Comparison of ENCODE assay signal across 13 cellular contexts in the genomic region with DNA sequence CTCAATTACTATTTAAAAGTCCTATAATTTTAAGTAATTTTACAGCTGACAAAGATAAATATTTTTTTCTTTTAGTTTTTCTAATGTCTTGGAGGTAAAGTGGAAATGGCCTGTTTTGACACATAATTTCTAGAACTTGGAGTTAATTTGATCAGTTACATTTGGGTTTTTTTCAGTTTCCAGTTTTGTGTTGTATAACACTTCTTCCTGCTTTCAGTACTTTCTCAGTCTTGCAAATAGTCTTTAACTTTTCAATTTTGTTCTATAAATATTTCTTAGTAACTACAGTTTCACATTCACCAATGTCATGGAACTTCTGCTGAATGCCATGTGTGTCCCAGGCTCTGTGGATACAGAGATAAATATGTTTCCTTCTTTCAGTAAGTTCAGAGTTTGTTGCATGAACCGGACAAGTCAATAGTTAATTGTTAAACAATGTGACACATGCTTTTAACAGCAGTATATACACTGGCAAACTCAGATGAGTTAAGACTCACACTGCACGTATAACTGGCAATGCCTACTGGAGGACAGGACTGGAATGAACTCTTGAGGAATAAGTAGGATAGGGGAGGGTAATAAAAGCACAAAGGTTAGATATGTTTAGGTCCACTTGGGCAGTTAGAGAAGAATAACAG. TPM values are rescaled to one million over a fixed set of nuclear protein-coding genes. Genes with fewer than 3 reads are reported as not detected.
A peak's percentile ranks its signal among the peaks of the same experiment; 100 is the strongest.
DNase-seq lines count a peak whose midpoint lies in the region; ATAC-seq, FAIRE-seq and TF ChIP-seq lines count a peak whose summit lies in the region.
"Had no signal": no experiment of that assay in that cellular context is flagged by ENCODE, and none has a peak within 500 bp of the region (broad histone marks: within the 10 kb centered on the region; RNA-seq: fewer than 3 reads in every experiment).

No MANE protein-coding gene starts in this region.

- H3K27me3 ChIP-seq in tibial artery, result no peaks in the 10 kb centered on the region

- H3K4me1 ChIP-seq in mucosa of descending colon (ENCODE audit: low read depth), result peaks cover 22% of the 10 kb centered on the region
- H3K4me1 ChIP-seq in tibial artery, result peaks cover 0 to 70% (median 11%) of the 10 kb centered on the region in 4 donors

- H3K36me3 ChIP-seq in mucosa of descending colon (ENCODE audit: low read depth), result peaks cover 2% of the 10 kb centered on the region
- no peaks in the 10 kb centered on the region for H3K36me3 ChIP-seq in tibial artery

- peak; percentile 36 for FAIRE-seq in GM12892 (lab: Jason Lieb, UNC)

- DNase-seq in GM12892 (ENCODE audit: insufficient read length) (no peak), SW480 (ENCODE audit: low spot score) (peak; percentile 13), mucosa of descending colon (no peak), NCI-H2029 treated with DMSO at 0.1 percent for 48 hours (lab: John Stamatoyannopoulos, UW) (no peak), NCI-H510A (lab: John Stamatoyannopoulos, UW) (no peak), tibial artery (no peak)
- no peak for DNase-seq in effector CD4-positive, alpha-beta T cell
- DNase-seq: activated CD8-positive, alpha-beta memory T cell treated with anti-CD3 and anti-CD28 coated beads, Interleukin-2, amount 50 U/mL, for 48 hours; central memory CD4-positive, alpha-beta T cell; foreskin fibroblast; SK-N-SH; stimulated activated CD4-positive, alpha-beta T cell treated with anti-CD3 and anti-CD28 coated beads, Interleukin-12 subunit alpha, Interleukin-12 subunit beta, amount 100 ng/mL, for 4 hours had no signal

- TF ChIP-seq POLR2A in GM12892 (IDR thresholded peaks at IDR 0.05; ENCODE audit: low read depth, low read length), result no peak

- H3K4me3 ChIP-seq in mucosa of descending colon (no peak overlapping the region), tibial artery (no peak overlapping the region)

- H3K9me3 ChIP-seq in mucosa of descending colon (no peaks in the 10 kb centered on the region), tibial artery (no peaks in the 10 kb centered on the region)
- H3K9me3 ChIP-seq: SK-N-SH had no signal

- intact Hi-C loops in mucosa of descending colon (cut with DNase I, micrococcal nuclease), result no loop called here
- intact Hi-C loops in tibial artery (cut with DNase I; ENCODE audit: low total_unique reads), result no loop called here

- TF ChIP-seq CTCF in mucosa of descending colon (IDR thresholded peaks at IDR 0.05), result no peak
- no peak for TF ChIP-seq CTCF in tibial artery (IDR thresholded peaks at IDR 0.05)

- ATAC-seq in HG02840 (IDR thresholded peaks at IDR 0.05; ENCODE audit: low FRiP score, unreplicated experiment) (peak; percentile 14), mucosa of descending colon (peak; percentile 44)

- no peak overlapping the region for H3K27ac ChIP-seq in tibial artery

RNA-seq across cellular contexts. Expression of a gene that starts 4.6 kb away (rescaled TPM):
- polyA plus RNA-seq in GM12892 (2012; ENCODE audit: missing spikeins), result 35.2 TPM
- 10 to 100 TPM; 68.5 to 90.7 (median 72.3) TPM for total RNA-seq in mucosa of descending colon

RNA-seq across cellular contexts. Expression of a gene that starts 5.0 kb away (rescaled TPM):
- polyA plus RNA-seq in GM12892 (2012; ENCODE audit: missing spikeins), result 34.4 TPM
- 10 to 100 TPM; 10.6 to 23.4 (median 17.6) TPM for total RNA-seq in mucosa of descending colon

RNA-seq across cellular contexts. Expression of a gene that starts 52.2 kb away (rescaled TPM):
- polyA plus RNA-seq in GM12892 (2012; ENCODE audit: missing spikeins), result 331 TPM
- total RNA-seq in mucosa of descending colon, result 100 to 1,000 TPM; 290 to 605 (median 528) TPM
